In the genomic region with DNA sequence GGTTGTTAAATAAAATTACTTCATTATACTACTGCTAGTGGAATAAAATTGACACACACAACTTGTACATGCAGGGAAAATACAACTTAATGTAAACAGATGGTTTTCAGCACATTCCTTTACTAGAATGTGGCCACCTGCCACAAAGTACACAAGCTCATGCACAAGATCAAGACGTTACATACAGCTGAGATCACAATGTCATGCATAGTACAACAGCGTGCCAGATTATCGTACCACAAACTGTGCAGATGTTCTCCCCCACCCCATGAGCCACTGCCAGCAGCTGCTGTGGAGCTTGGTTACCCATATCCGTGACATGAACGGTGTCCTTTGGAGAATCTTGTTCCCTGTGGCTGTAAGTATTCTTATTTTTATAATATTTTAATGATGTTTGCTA, we compare ENCODE assay signal across 18 cellular contexts. TPM values are rescaled to one million over a fixed set of nuclear protein-coding genes. Genes with fewer than 3 reads are reported as not detected.
DNase-seq lines count a peak whose midpoint lies in the region; TF ChIP-seq lines count a peak whose summit lies in the region.
"Had no signal": no experiment of that assay in that cellular context is flagged by ENCODE, and none has a peak within 500 bp of the region (broad histone marks: within the 10 kb centered on the region; RNA-seq: fewer than 3 reads in every experiment).

No MANE protein-coding gene starts in this region.

- no peaks in the 10 kb centered on the region for H3K27me3 ChIP-seq in H7 (ENCODE audit: control insufficient read depth, insufficient read depth, low read length)
- H3K27me3 ChIP-seq: left lung, Peyer's patch, tibial artery had no signal

- TF ChIP-seq CTCF in cardiac fibroblast (IDR thresholded peaks at IDR 0.05; ENCODE audit: low read depth, low read length) = no peak
- no peak for TF ChIP-seq CTCF in retinal pigment epithelial cell (conservative IDR thresholded peaks at IDR 0.05; ENCODE audit: low read depth, low read length)

- H3K4me3 ChIP-seq in cardiac fibroblast (replicated peaks in 1 of 2; ENCODE audit: low read depth in 2 of 2, low read length in 2 of 2) = no peak overlapping the region
- no peak overlapping the region for H3K4me3 ChIP-seq in retinal pigment epithelial cell (ENCODE audit: low read length)
- H3K4me3 ChIP-seq in H7 (ENCODE audit: insufficient read depth, low read depth, low read length) = no peak overlapping the region
- H3K4me3 ChIP-seq: left lung, Peyer's patch, tibial artery had no signal

- DNase-seq in Daoy (ENCODE audit: low read depth) (peak; percentile 22), NCI-H1694 (lab: John Stamatoyannopoulos, UW) (peak; percentile 26), cardiac fibroblast (ENCODE audit: low read depth in 2 of 2) (peak; percentile 72 to 85), retinal pigment epithelial cell (ENCODE audit: low read depth) (peak; percentile 87), foreskin melanocyte (no peak), retina (no peak), H7 (no peak)
- DNase-seq in activated CD4-positive, alpha-beta T cell treated with anti-CD3 and anti-CD28 coated beads, Interleukin-2, amount 50 U/mL, for 1 hour = no peak
- DNase-seq: activated CD4-positive, alpha-beta T cell treated with anti-CD3 and anti-CD28 coated beads for 36 hours; activated naive CD8-positive, alpha-beta T cell treated with anti-CD3 and anti-CD28 coated beads, Interleukin-2, amount 10 ng/mL, durations not matched to agents 7 days and 5 days; activated T-cell treated with anti-CD3 and anti-CD28 coated beads, Interleukin-2, amount 50 U/mL, for 4 hours; CD8-positive, alpha-beta T cell; NCI-H1105; NCI-H446 treated with DMSO at 0.1 percent for 48 hours; Peyer's patch; stimulated activated CD4-positive, alpha-beta T cell treated with anti-CD3 and anti-CD28 coated beads, Interleukin-2, amount 100 ng/mL, for 48 hours; tibial artery had no signal

- H3K36me3 ChIP-seq in H7 (replicated peaks; ENCODE audit: control insufficient read depth, insufficient read depth, low read length) = no peaks in the 10 kb centered on the region
- H3K36me3 ChIP-seq: tibial artery had no signal

RNA-seq across cellular contexts. Expression of gene FBXO8, which starts 27.7 kb away (rescaled TPM):
- 11.5 and 15.8 TPM in 2 replicates for total RNA-seq in Daoy (2014; rRNA removed; shearing (Covaris generic))
- total RNA-seq in H7 (2014; rRNA removed; shearing (Covaris generic)) = 14.5 and 22.9 TPM in 2 replicates

RNA-seq across cellular contexts. Expression of gene CEP44, which starts 27.9 kb away (rescaled TPM):
- 13.0 and 32.3 TPM in 2 replicates for total RNA-seq in Daoy (2014; rRNA removed; shearing (Covaris generic))
- 17.0 and 23.8 TPM in 2 replicates for total RNA-seq in H7 (2014; rRNA removed; shearing (Covaris generic))

Comparison
In these comparisons a context has a peak if more than half of its experiments do, and no peak if none do; other contexts are left out.
1. DNase-seq: peak in Daoy (single experiment), NCI-H1694 (single experiment), cardiac fibroblast (2 of 2) and retinal pigment epithelial cell (single experiment); none in activated CD4-positive, alpha-beta T cell treated with anti-CD3 and anti-CD28 coated beads, Interleukin-2, amount 50 U/mL, for 1 hour (single experiment), foreskin melanocyte (single experiment), retina (single experiment) and H7 (single experiment).